Comparison of ENCODE assay signal across 9 cellular contexts in the genomic region with DNA sequence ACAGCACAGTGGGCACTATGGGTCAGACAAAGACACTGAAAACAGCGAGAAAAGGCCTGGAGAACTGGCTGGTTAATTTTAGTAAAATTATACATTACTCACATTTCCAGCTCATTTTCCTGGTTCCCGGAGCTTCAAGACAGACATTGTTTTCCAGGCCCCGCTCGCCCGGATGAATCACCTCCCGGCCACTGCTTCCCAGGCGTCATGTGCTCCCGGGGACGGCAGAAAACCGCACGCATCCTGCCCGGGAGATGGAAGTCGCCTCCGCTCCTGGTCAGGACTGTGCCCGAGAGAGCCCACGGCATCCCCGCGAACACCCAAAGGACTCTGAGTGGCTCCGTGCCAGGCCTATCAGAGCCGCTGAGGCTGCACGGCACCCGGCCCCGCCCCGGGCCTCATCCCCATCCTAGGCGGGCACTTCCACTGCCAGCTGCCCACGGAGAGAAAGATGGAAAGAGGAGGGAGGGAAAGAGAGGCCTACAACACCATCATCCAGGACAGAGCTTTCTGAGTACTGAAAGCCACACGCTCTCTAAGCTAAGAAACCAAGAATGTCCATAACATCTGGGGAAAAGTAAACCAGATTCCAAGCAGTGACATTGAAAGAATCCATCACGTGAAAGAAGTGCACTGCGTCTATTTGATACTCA.
DNase-seq lines count a peak whose midpoint lies in the region; ATAC-seq lines count a peak whose summit lies in the region.
"Had no signal": no experiment of that assay in that cellular context is flagged by ENCODE, and none has a peak within 500 bp of the region (broad histone marks: within the 10 kb centered on the region; RNA-seq: fewer than 3 reads in every experiment).

No MANE protein-coding gene starts in this region.

- peaks cover 7% of the 10 kb centered on the region for H3K4me1 Mint-ChIP-seq in activated naive CD8-positive, alpha-beta T cell (ENCODE audit: low read depth)
- H3K4me1 Mint-ChIP-seq in activated naive CD8-positive, alpha-beta T cell treated with anti-CD3 and anti-CD28 coated beads for 36 hours: peaks cover 7% of the 10 kb centered on the region

- H3K36me3 Mint-ChIP-seq in activated naive CD8-positive, alpha-beta T cell: peaks cover 2% of the 10 kb centered on the region
- H3K36me3 Mint-ChIP-seq in activated naive CD8-positive, alpha-beta T cell treated with anti-CD3 and anti-CD28 coated beads for 36 hours: peaks cover 12% of the 10 kb centered on the region

- in situ Hi-C loops in HAP-1 (cut with MboI; ENCODE audit: low sequenced_read_pairs): no loop called here

- ATAC-seq in aorta (ENCODE audit: low FRiP score): peak; percentile 91
- ATAC-seq in HG03108 (IDR thresholded peaks at IDR 0.05; ENCODE audit: unreplicated experiment): no peak

- H3K27me3 ChIP-seq in aorta (ENCODE audit: control insufficient read depth in 1 of 2, insufficient read depth in 2 of 2, low read length in 1 of 2): no peaks in the 10 kb centered on the region
- no peaks in the 10 kb centered on the region for H3K27me3 ChIP-seq in HAP-1 (ENCODE audit: low read depth)

- no peak overlapping the region for H3K4me3 ChIP-seq in aorta (ENCODE audit: low read length in 2 of 2)
- H3K4me3 ChIP-seq in HAP-1: no peak overlapping the region

- H3K36me3 ChIP-seq in aorta (ENCODE audit: control insufficient read depth in 1 of 2, insufficient read depth in 2 of 2, low read length in 1 of 2): no peaks in the 10 kb centered on the region
- no peaks in the 10 kb centered on the region; the same call in 1 of the 2 replicates for H3K36me3 ChIP-seq in HAP-1 (replicated peaks)

- no peaks in the 10 kb centered on the region for H3K9me3 Mint-ChIP-seq in activated naive CD8-positive, alpha-beta T cell (ENCODE audit: low read depth)
- no peaks in the 10 kb centered on the region for H3K9me3 Mint-ChIP-seq in activated naive CD8-positive, alpha-beta T cell treated with anti-CD3 and anti-CD28 coated beads for 36 hours

- no peaks in the 10 kb centered on the region for H3K27me3 Mint-ChIP-seq in activated naive CD8-positive, alpha-beta T cell
- H3K27me3 Mint-ChIP-seq in activated naive CD8-positive, alpha-beta T cell treated with anti-CD3 and anti-CD28 coated beads for 36 hours: no peaks in the 10 kb centered on the region

- H3K4me1 ChIP-seq in aorta (ENCODE audit: control insufficient read depth in 1 of 2, insufficient read depth in 2 of 2, low read length in 2 of 2): peaks cover 0 to 2% of the 10 kb centered on the region in 2 donors
- no peaks in the 10 kb centered on the region for H3K4me1 ChIP-seq in HAP-1

- no peak for DNase-seq in activated naive CD8-positive, alpha-beta T cell treated with anti-CD3 and anti-CD28 coated beads for 36 hours
- peak; percentile 95 for DNase-seq in epidermal melanocyte (ENCODE audit: insufficient read length, low spot score)
- DNase-seq in midbrain (lab: John Stamatoyannopoulos, UW): peak; percentile 37
- DNase-seq in aorta: peak; percentile 94 to 97
- DNase-seq in activated naive CD4-positive, alpha-beta T cell treated with anti-CD3 and anti-CD28 coated beads, Interleukin-2, amount 50 U/mL, for 16 hours: no peak
- DNase-seq in HAP-1 (ENCODE audit: low spot score in 2 of 2): no peak

- H3K27ac Mint-ChIP-seq in activated naive CD8-positive, alpha-beta T cell: peak overlapping the region; percentile 58
- H3K27ac Mint-ChIP-seq in activated naive CD8-positive, alpha-beta T cell treated with anti-CD3 and anti-CD28 coated beads for 36 hours: no peak overlapping the region

- H3K27ac ChIP-seq in aorta (ENCODE audit: low read depth in 1 of 2, low read length in 2 of 2): peak overlapping the region; percentile 90 to 99
- H3K27ac ChIP-seq: C4-2B had no signal

- intact Hi-C loops in aorta (cut with DNase I): loop anchor here (2.0 to 5.0 kb wide), 5 partner anchors 34 to 101 kb away; a partner anchor contains a TSS

- no peak overlapping the region for H3K4me3 Mint-ChIP-seq in activated naive CD8-positive, alpha-beta T cell
- no peak overlapping the region for H3K4me3 Mint-ChIP-seq in activated naive CD8-positive, alpha-beta T cell treated with anti-CD3 and anti-CD28 coated beads for 36 hours

- WGBS in aorta, 2 donors: 8 to 9% methylated on average over 29 of the region's 29 CpGs

- H3K9me3 ChIP-seq in aorta (ENCODE audit: control insufficient read depth, low read length) (no peaks in the 10 kb centered on the region), HAP-1 (no peaks in the 10 kb centered on the region)

Comparison
In these comparisons a context has a peak if more than half of its experiments do, and no peak if none do; other contexts are left out.
1. DNase-seq: peak in epidermal melanocyte (single experiment), midbrain (single experiment) and aorta (2 of 2); none in activated naive CD8-positive, alpha-beta T cell treated with anti-CD3 and anti-CD28 coated beads for 36 hours (single experiment), activated naive CD4-positive, alpha-beta T cell treated with anti-CD3 and anti-CD28 coated beads, Interleukin-2, amount 50 U/mL, for 16 hours (single experiment) and HAP-1 (0 of 2).